Comparison of ENCODE assay signal across 11 cellular contexts in the genomic region with DNA sequence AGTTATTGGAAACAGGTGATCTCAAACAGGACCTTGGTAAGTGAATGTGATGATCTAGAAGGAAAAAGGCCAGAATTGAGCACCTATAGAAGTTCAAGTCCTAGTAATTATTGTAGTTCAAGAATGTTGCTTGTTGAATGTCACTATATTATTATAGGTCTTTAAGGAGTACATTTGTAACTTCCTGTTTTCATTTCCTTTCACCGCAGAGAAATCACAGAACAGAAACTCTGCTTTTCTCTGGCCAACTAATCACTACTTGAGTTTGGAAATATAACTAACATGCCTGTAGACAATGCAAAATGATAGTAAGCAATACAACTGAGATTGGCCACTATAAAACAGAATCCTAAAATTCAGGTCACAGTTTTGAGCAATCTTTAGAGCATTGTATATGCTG.
DNase-seq lines count a peak whose midpoint lies in the region; ATAC-seq, FAIRE-seq and TF ChIP-seq lines count a peak whose summit lies in the region.
"Had no signal": no experiment of that assay in that cellular context is flagged by ENCODE, and none has a peak within 500 bp of the region (broad histone marks: within the 10 kb centered on the region; RNA-seq: fewer than 3 reads in every experiment).

No MANE protein-coding gene starts in this region.

- ATAC-seq in SK-N-SH treated with all-trans-retinoic acid at 6 μM for 48 hours (no peak), HG02870 (IDR thresholded peaks at IDR 0.05; ENCODE audit: unreplicated experiment) (peak; percentile 98), heart right ventricle (no peak)

- H3K4me1 ChIP-seq in SK-N-SH (ENCODE audit: control insufficient read depth in 1 of 2, insufficient read depth in 2 of 2, low read depth in 1 of 2, low read length in 1 of 2) (peaks cover 0 to 11% of the 10 kb centered on the region in 2 experiments; a peak in 1 of 4 replicates), Karpas-422 (ENCODE audit: low read length) (no peaks in the 10 kb centered on the region), heart right ventricle (no peaks in the 10 kb centered on the region)

- H3K36me3 ChIP-seq in SK-N-SH (replicated peaks in 1 of 2; ENCODE audit: control insufficient read depth in 1 of 2, insufficient read depth in 2 of 2, low read length in 1 of 2) (no peaks in the 10 kb centered on the region), Karpas-422 (ENCODE audit: insufficient read depth, low read length) (no peaks in the 10 kb centered on the region), heart right ventricle (no peaks in the 10 kb centered on the region)

- H3K4me3 ChIP-seq in SK-N-SH (ENCODE audit: low read depth in 2 of 2, low read length in 1 of 2) (no peak overlapping the region), Karpas-422 (ENCODE audit: low read length) (no peak overlapping the region), heart right ventricle (no peak overlapping the region)

- POLR2A ChIA-PET in SK-N-SH (lab: Yijun Ruan, JAX): no interaction called here

- H3K4me2 ChIP-seq in SK-N-SH (no peak overlapping the region), Karpas-422 (ENCODE audit: low read depth, low read length, poor library complexity, severe bottlenecking) (no peak overlapping the region)

- H3K27ac ChIP-seq in SK-N-SH (ENCODE audit: low read depth in 2 of 2, low read length in 1 of 2) (no peak overlapping the region), Karpas-422 (ENCODE audit: low read length) (no peak overlapping the region), heart right ventricle (no peak overlapping the region)
- H3K27ac ChIP-seq: VCaP had no signal

- no peak for FAIRE-seq in H54 (lab: Jason Lieb, UNC)

- TF ChIP-seq EP300 in SK-N-SH (IDR thresholded peaks at IDR 0.05; ENCODE audit: borderline replicate concordance in 1 of 2, low read depth in 1 of 2, low read length in 1 of 2): no peak

- intact Hi-C loops in heart right ventricle (cut with DNase I): no loop called here

- H3K27me3 ChIP-seq in SK-N-SH (ENCODE audit: insufficient read depth) (no peaks in the 10 kb centered on the region), Karpas-422 (ENCODE audit: low read length) (no peaks in the 10 kb centered on the region), heart right ventricle (no peaks in the 10 kb centered on the region)

- H3K79me2 ChIP-seq in SK-N-SH (ENCODE audit: insufficient read depth) (no peaks in the 10 kb centered on the region), Karpas-422 (ENCODE audit: low read length) (no peaks in the 10 kb centered on the region)

- no peaks in the 10 kb centered on the region for H3K9me2 ChIP-seq in SK-N-SH
- no peaks in the 10 kb centered on the region for H3K9me2 ChIP-seq in Karpas-422 (replicated peaks; ENCODE audit: insufficient read depth, low read length)

- TF ChIP-seq POLR2A in H54 (IDR thresholded peaks at IDR 0.05; ENCODE audit: low read depth, low read length): no peak

- no peaks in the 10 kb centered on the region for H3F3A ChIP-seq in SK-N-SH (replicated peaks; ENCODE audit: insufficient read depth)

- TF ChIP-seq CTCF in SK-N-SH (IDR thresholded peaks at IDR 0.05) (no peak), heart right ventricle (IDR thresholded peaks at IDR 0.05) (no peak)

- H3K9me3 ChIP-seq in SK-N-SH: no peaks in the 10 kb centered on the region
- H3K9me3 ChIP-seq in Karpas-422 (ENCODE audit: low read length): no peaks in the 10 kb centered on the region
- H3K9me3 ChIP-seq in heart right ventricle: no peaks in the 10 kb centered on the region

- H4K20me1 ChIP-seq in SK-N-SH (ENCODE audit: insufficient read depth) (no peaks in the 10 kb centered on the region), Karpas-422 (ENCODE audit: insufficient read depth, low read depth, low read length) (no peaks in the 10 kb centered on the region)

- CTCF ChIA-PET in SK-N-SH (lab: Yijun Ruan, JAX): interaction anchor here (1.5 kb wide), 1 partner anchor 268 kb away, joined by 4 read pairs; no protein-coding TSS in a partner anchor

- H2AFZ ChIP-seq in SK-N-SH (ENCODE audit: low read depth) (peak overlapping the region; percentile 33; the same call in 1 of the 2 replicates), Karpas-422 (ENCODE audit: low read length) (no peak overlapping the region)

- DNase-seq in SK-N-SH (no peak), Karpas-422 (peak; percentile 44), heart right ventricle (no peak), NCI-H1436 (lab: John Stamatoyannopoulos, UW) (no peak), H54 (ENCODE audit: insufficient read length, low spot score) (no peak), NCI-H226 (no peak)
- DNase-seq: 8988T; activated naive CD4-positive, alpha-beta T cell treated with anti-CD3 and anti-CD28 coated beads, Interleukin-2, amount 50 U/mL, for 16 hours had no signal

- no peak for TF ChIP-seq RAD21 in SK-N-SH (IDR thresholded peaks at IDR 0.05; ENCODE audit: low read length)

- H3K9ac ChIP-seq in SK-N-SH (no peak overlapping the region), Karpas-422 (ENCODE audit: low read length) (no peak overlapping the region)

- 57% methylated on average over 1 of the region's 1 CpG for WGBS in SK-N-SH (ENCODE audit: low lambda C conversion rate)
- 45% methylated on average over 1 of the region's 1 CpG for WGBS in heart right ventricle, 2 donors

TF ChIP-seq in SK-N-SH, 30 proteins besides CTCF, POLR2A, EP300 and RAD21 (continues in another document):
- TF ChIP-seq RCOR1 (IDR thresholded peaks at IDR 0.05; ENCODE audit: low read length) (no peak), JUND (IDR thresholded peaks at IDR 0.05) (no peak), CHD2 (IDR thresholded peaks at IDR 0.05; ENCODE audit: low read length, partially characterized antibody) (no peak), TAF1 (IDR thresholded peaks at IDR 0.05; ENCODE audit: borderline replicate concordance, low read depth, low read length) (no peak), SIN3A (IDR thresholded peaks at IDR 0.05; ENCODE audit: borderline replicate concordance, low read depth, low read length) (no peak), NRF1 (IDR thresholded peaks at IDR 0.05; ENCODE audit: low read depth, low read length) (no peak), RXRA (IDR thresholded peaks at IDR 0.05; ENCODE audit: borderline replicate concordance, low read depth) (no peak), FOSL2 (IDR thresholded peaks at IDR 0.05; ENCODE audit: borderline replicate concordance, low read depth) (no peak), YY1 (IDR thresholded peaks at IDR 0.05; ENCODE audit: low read depth) (no peak)
- TF ChIP-seq, protein P1, sequence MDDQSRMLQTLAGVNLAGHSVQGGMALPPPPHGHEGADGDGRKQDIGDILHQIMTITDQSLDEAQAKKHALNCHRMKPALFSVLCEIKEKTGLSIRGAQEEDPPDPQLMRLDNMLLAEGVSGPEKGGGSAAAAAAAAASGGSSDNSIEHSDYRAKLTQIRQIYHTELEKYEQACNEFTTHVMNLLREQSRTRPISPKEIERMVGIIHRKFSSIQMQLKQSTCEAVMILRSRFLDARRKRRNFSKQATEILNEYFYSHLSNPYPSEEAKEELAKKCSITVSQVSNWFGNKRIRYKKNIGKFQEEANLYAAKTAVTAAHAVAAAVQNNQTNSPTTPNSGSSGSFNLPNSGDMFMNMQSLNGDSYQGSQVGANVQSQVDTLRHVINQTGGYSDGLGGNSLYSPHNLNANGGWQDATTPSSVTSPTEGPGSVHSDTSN (IDR thresholded peaks at IDR 0.05): no peak
- TF ChIP-seq, protein P2, sequence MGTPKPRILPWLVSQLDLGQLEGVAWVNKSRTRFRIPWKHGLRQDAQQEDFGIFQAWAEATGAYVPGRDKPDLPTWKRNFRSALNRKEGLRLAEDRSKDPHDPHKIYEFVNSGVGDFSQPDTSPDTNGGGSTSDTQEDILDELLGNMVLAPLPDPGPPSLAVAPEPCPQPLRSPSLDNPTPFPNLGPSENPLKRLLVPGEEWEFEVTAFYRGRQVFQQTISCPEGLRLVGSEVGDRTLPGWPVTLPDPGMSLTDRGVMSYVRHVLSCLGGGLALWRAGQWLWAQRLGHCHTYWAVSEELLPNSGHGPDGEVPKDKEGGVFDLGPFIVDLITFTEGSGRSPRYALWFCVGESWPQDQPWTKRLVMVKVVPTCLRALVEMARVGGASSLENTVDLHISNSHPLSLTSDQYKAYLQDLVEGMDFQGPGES (IDR thresholded peaks at IDR 0.05; ENCODE audit: low read depth, low read length): no peak

TF ChIP-seq in SK-N-SH treated with all-trans-retinoic acid at 6 μM for 48 hours, 23 proteins besides CTCF, POLR2A, EP300 and RAD21 (continues in another document):
- TF ChIP-seq TCF4 (CRISPR knock-in tag; IDR thresholded peaks at IDR 0.05; ENCODE audit: borderline replicate concordance): no peak
- no peak for TF ChIP-seq ZNF8 (CRISPR knock-in tag; IDR thresholded peaks at IDR 0.05)
- no peak for TF ChIP-seq ISL1 (CRISPR knock-in tag; IDR thresholded peaks at IDR 0.05)
- TF ChIP-seq, protein P3, sequence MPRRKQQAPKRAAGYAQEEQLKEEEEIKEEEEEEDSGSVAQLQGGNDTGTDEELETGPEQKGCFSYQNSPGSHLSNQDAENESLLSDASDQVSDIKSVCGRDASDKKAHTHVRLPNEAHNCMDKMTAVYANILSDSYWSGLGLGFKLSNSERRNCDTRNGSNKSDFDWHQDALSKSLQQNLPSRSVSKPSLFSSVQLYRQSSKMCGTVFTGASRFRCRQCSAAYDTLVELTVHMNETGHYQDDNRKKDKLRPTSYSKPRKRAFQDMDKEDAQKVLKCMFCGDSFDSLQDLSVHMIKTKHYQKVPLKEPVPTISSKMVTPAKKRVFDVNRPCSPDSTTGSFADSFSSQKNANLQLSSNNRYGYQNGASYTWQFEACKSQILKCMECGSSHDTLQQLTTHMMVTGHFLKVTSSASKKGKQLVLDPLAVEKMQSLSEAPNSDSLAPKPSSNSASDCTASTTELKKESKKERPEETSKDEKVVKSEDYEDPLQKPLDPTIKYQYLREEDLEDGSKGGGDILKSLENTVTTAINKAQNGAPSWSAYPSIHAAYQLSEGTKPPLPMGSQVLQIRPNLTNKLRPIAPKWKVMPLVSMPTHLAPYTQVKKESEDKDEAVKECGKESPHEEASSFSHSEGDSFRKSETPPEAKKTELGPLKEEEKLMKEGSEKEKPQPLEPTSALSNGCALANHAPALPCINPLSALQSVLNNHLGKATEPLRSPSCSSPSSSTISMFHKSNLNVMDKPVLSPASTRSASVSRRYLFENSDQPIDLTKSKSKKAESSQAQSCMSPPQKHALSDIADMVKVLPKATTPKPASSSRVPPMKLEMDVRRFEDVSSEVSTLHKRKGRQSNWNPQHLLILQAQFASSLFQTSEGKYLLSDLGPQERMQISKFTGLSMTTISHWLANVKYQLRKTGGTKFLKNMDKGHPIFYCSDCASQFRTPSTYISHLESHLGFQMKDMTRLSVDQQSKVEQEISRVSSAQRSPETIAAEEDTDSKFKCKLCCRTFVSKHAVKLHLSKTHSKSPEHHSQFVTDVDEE (CRISPR knock-in tag; IDR thresholded peaks at IDR 0.05): no peak
- TF ChIP-seq ESRRG (CRISPR knock-in tag; IDR thresholded peaks at IDR 0.05): no peak
